Comparison of ENCODE assay signal across 9 cellular contexts in genomic region chr12:122099856-122100255, GRCh38. TPM values are rescaled to one million over a fixed set of nuclear protein-coding genes. Genes with fewer than 3 reads are reported as not detected.
DNase-seq lines count a peak whose midpoint lies in the region; ATAC-seq, FAIRE-seq and TF ChIP-seq lines count a peak whose summit lies in the region.
"Had no signal": no experiment of that assay in that cellular context is flagged by ENCODE, and none has a peak within 500 bp of the region (broad histone marks: within the 10 kb centered on the region; RNA-seq: fewer than 3 reads in every experiment).

No MANE protein-coding gene starts in this region.

- no peak for TF ChIP-seq CTCF in GM12878 (IDR thresholded peaks at IDR 0.05 in 2 of 3, conservative IDR thresholded peaks at IDR 0.05 in 1 of 3; ENCODE audit: control insufficient read depth in 2 of 3, extremely low read depth in 1 of 3, insufficient read depth in 1 of 3, low read depth in 3 of 3, low read length in 3 of 3)
- no peak for TF ChIP-seq CTCF in gastrocnemius medialis (IDR thresholded peaks at IDR 0.05 in 4 of 5, conservative IDR thresholded peaks at IDR 0.05 in 1 of 5)

- POLR2A ChIA-PET in CD8-positive, alpha-beta memory T cell (lab: Charles Lee) = no interaction called here
- POLR2A ChIA-PET in GM12878 (lab: Charles Lee) = no interaction called here

- DNase-seq in CD8-positive, alpha-beta memory T cell = peak in 1 of 5 donors; percentile 64
- DNase-seq in KBM-7 = peak; percentile 31
- DNase-seq in GM12878 (ENCODE audit: low read depth, low spot score) = no peak
- peak in 1 of 2 donors; percentile 15 for DNase-seq in gastrocnemius medialis
- DNase-seq in NCI-H82 treated with DMSO at 0.1 percent for 48 hours (lab: John Stamatoyannopoulos, UW; ENCODE audit: unreplicated experiment) = no peak
- DNase-seq in ACHN = no peak
- no peak for DNase-seq in sciatic nerve (ENCODE audit: low spot score)
- DNase-seq: GDM1 had no signal

- CTCF ChIA-PET in CD8-positive, alpha-beta memory T cell (lab: Charles Lee) = interaction anchor here (0.8 to 2.2 kb wide), 4 partner anchors 9 to 45 kb away, joined by 3 to 14 read pairs (median 4); no protein-coding TSS in a partner anchor
- CTCF ChIA-PET in GM12878 (lab: Yijun Ruan, JAX) = interaction anchor here (0.7 to 1.5 kb wide), 3 partner anchors 19 to 48 kb away, joined by 3 to 5 read pairs (median 4); no protein-coding TSS in a partner anchor

- peak overlapping the region; percentile 70 to 98 (median 89) for H3K27ac Mint-ChIP-seq in CD8-positive, alpha-beta memory T cell

- intact Hi-C loops in GM12878 (cut with micrococcal nuclease; ENCODE audit: unreplicated experiment) = no loop called here
- intact Hi-C loops in gastrocnemius medialis (cut with DNase I; ENCODE audit: low total_unique reads) = loop anchor here (2.0 kb wide), 1 partner anchor 21 kb away; the partner anchor contains the start of gene MLXIP
- intact Hi-C loops in sciatic nerve (cut with DNase I) = no loop called here

- no peaks in the 10 kb centered on the region; the same call in 1 of the 2 replicates for H3K79me2 ChIP-seq in GM12878 (ENCODE audit: control insufficient read depth, insufficient read depth, low read length)

- H3K4me3 ChIP-seq in CD8-positive, alpha-beta memory T cell (ENCODE audit: low read length) = peak overlapping the region; percentile 45
- H3K4me3 ChIP-seq in GM12878 (no peak overlapping the region), gastrocnemius medialis (no peak overlapping the region)

- H3K36me3 ChIP-seq in CD8-positive, alpha-beta memory T cell (ENCODE audit: insufficient read depth, low read length) = no peaks in the 10 kb centered on the region
- H3K36me3 ChIP-seq in GM12878 (ENCODE audit: control insufficient read depth in 2 of 2, insufficient read depth in 2 of 2, low read length in 1 of 2) (no peaks in the 10 kb centered on the region; a peak in 1 of 4 replicates), gastrocnemius medialis (no peaks in the 10 kb centered on the region)

- H3K9me3 ChIP-seq in CD8-positive, alpha-beta memory T cell (ENCODE audit: low read length) = no peaks in the 10 kb centered on the region
- no peaks in the 10 kb centered on the region for H3K9me3 ChIP-seq in GM12878 (replicated peaks; ENCODE audit: control insufficient read depth, insufficient read depth, low read length)
- no peaks in the 10 kb centered on the region for H3K9me3 ChIP-seq in gastrocnemius medialis

- H3K9ac ChIP-seq in GM12878 (ENCODE audit: control insufficient read depth, insufficient read depth, low read length) = no peak overlapping the region

- no peaks in the 10 kb centered on the region for H3K9me3 Mint-ChIP-seq in CD8-positive, alpha-beta memory T cell

- peak overlapping the region; percentile 48 for H3K27ac ChIP-seq in CD8-positive, alpha-beta memory T cell (ENCODE audit: low read depth, low read length)
- no peak overlapping the region for H3K27ac ChIP-seq in GM12878 (ENCODE audit: control insufficient read depth, insufficient read depth)
- peak overlapping the region; percentile 90 to 97 (median 94) for H3K27ac ChIP-seq in gastrocnemius medialis

- in situ Hi-C loops in KBM-7 (cut with MboI; ENCODE audit: low pct_unique_long_range_greater_than_20kb, low sequenced_read_pairs) = no loop called here
- in situ Hi-C loops in GM12878 (cut with MboI) = no loop called here
- in situ Hi-C loops in gastrocnemius medialis (cut with MboI; ENCODE audit: low sequenced_read_pairs in 4 of 4) = no loop called here
- in situ Hi-C loops in ACHN (cut with HindIII; ENCODE audit: low pct_ligation_motif_present, low pct_unique_long_range_greater_than_20kb, low sequenced_read_pairs) = no loop called here

- ATAC-seq in GM12878 (peak; percentile 28), gastrocnemius medialis (no peak), sciatic nerve (no peak)

- no peaks in the 10 kb centered on the region for H4K20me1 ChIP-seq in GM12878 (ENCODE audit: control insufficient read depth, insufficient read depth)

- no peak for TF ChIP-seq RAD21 in GM12878 (IDR thresholded peaks at IDR 0.05; ENCODE audit: insufficient read depth, low read depth, low read length)

- H3K4me3 Mint-ChIP-seq in CD8-positive, alpha-beta memory T cell = peak overlapping the region; percentile 8 to 80 (median 71)

- BruUV-seq in GM12878 (replicated peaks; lab: Mats Ljungman, UMichigan) = no TSS peak

- no peak for FAIRE-seq in GM12878 (lab: Jason Lieb, UNC)

- H2AFZ ChIP-seq in GM12878 (ENCODE audit: control insufficient read depth, low read depth, low read length) = peak overlapping the region; percentile 21

- peaks cover 55 to 80% (median 76%) of the 10 kb centered on the region in 3 donors for H3K4me1 Mint-ChIP-seq in CD8-positive, alpha-beta memory T cell

- H3K27me3 Mint-ChIP-seq in CD8-positive, alpha-beta memory T cell = no peaks in the 10 kb centered on the region
- H3K27me3 Mint-ChIP-seq: brain had no signal

- SMC1A ChIA-PET in GM12878 (lab: Charles Lee; ENCODE audit: uncharacterized antibody, unreplicated experiment) = interaction anchor here (0.9 to 1.2 kb wide), 2 partner anchors 18 to 116 kb away, joined by 3 to 5 read pairs; no protein-coding TSS in a partner anchor

- peaks cover 0 to 7% (median 1%) of the 10 kb centered on the region in 3 donors for H3K36me3 Mint-ChIP-seq in CD8-positive, alpha-beta memory T cell

- WGBS in GM12878 (ENCODE audit: insufficient coverage, insufficient replicate concordance, low lambda C conversion rate, missing lambda C conversion rate) = 29% methylated on average over 3 of the region's 3 CpGs

- RAD21 ChIA-PET in GM12878 (lab: Charles Lee; ENCODE audit: unreplicated experiment) = interaction anchor here (1.2 kb wide), 1 partner anchor 18 kb away, joined by 3 read pairs; no protein-coding TSS in a partner anchor

- H3K4me1 ChIP-seq in CD8-positive, alpha-beta memory T cell (ENCODE audit: insufficient read depth, low read length) = peaks cover 60% of the 10 kb centered on the region
- H3K4me1 ChIP-seq in GM12878 (ENCODE audit: control insufficient read depth, insufficient read depth, low read length) (peaks cover 8% of the 10 kb centered on the region), gastrocnemius medialis (peaks cover 85 to 95% of the 10 kb centered on the region in 2 donors)

- no peak overlapping the region for H3K4me2 ChIP-seq in GM12878 (ENCODE audit: control insufficient read depth, insufficient read depth)

- TF ChIP-seq POLR2A in GM12878 (IDR thresholded peaks at IDR 0.05; ENCODE audit: low read depth, low read length) (no peak), gastrocnemius medialis (IDR thresholded peaks at IDR 0.05) (peak in 1 of 2 donors; percentile 6)

- H3K27me3 ChIP-seq in CD8-positive, alpha-beta memory T cell (ENCODE audit: insufficient read depth, low read length, poor library complexity, severe bottlenecking) = no peaks in the 10 kb centered on the region
- H3K27me3 ChIP-seq in GM12878 (replicated peaks in 1 of 2; ENCODE audit: control insufficient read depth in 2 of 2, insufficient read depth in 2 of 2, low read length in 1 of 2) = no peaks in the 10 kb centered on the region
- H3K27me3 ChIP-seq in gastrocnemius medialis = no peaks in the 10 kb centered on the region

- TF ChIP-seq EP300 in GM12878 (IDR thresholded peaks at IDR 0.05; ENCODE audit: borderline replicate concordance in 1 of 2, control insufficient read depth in 1 of 2, low read depth in 2 of 2, low read length in 2 of 2) = no peak

TF ChIP-seq in GM12878, 131 proteins besides CTCF, POLR2A, EP300 and RAD21 (continues in another document):
- TF ChIP-seq TCF7 (IDR thresholded peaks at IDR 0.05; ENCODE audit: borderline replicate concordance) (no peak), JUNB (IDR thresholded peaks at IDR 0.05) (no peak), PBX3 (IDR thresholded peaks at IDR 0.05; ENCODE audit: insufficient replicate concordance, low read depth, low read length) (no peak), SMAD1 (IDR thresholded peaks at IDR 0.05; ENCODE audit: low read depth, partially characterized antibody) (no peak), SP1 (IDR thresholded peaks at IDR 0.05; ENCODE audit: low read depth, low read length) (no peak), ZNF274 (IDR thresholded peaks at IDR 0.05; ENCODE audit: insufficient read depth, insufficient read length) (no peak), MXI1 (IDR thresholded peaks at IDR 0.05; ENCODE audit: low read depth, low read length) (no peak), RBBP5 (conservative IDR thresholded peaks at IDR 0.05) (no peak), YBX1 (IDR thresholded peaks at IDR 0.05) (no peak), MTA3 (IDR thresholded peaks at IDR 0.05; ENCODE audit: borderline replicate concordance, low read length) (no peak), ASH2L (IDR thresholded peaks at IDR 0.05; ENCODE audit: borderline replicate concordance, low read depth) (no peak)

RNA-seq across cellular contexts. Expression of gene MLXIP, which starts 21.3 kb away (rescaled TPM):
- 10 to 100 TPM; 32.1 to 33.9 TPM for total RNA-seq in CD8-positive, alpha-beta memory T cell
- 18.3 TPM for polyA plus RNA-seq in CD8-positive, alpha-beta memory T cell
- 28.2 and 30.8 TPM in 2 replicates for total RNA-seq in GM12878 (2013; cell fraction: nucleolus; rRNA removed)
- total RNA-seq in GM12878 (2014; rRNA removed) (5.4 and 7.9 TPM in 2 replicates), GM12878 (2014; rRNA removed; fragmentation: Illumina TruSeq; extraction: Trizol) (8.9 and 9.7 TPM in 2 replicates), GM12878 (2021) (23.7 and 24.9 TPM in 2 replicates), gastrocnemius medialis (10 to 100 TPM; 36.6 to 89.4 (median 79.7) TPM), sciatic nerve (44.2 TPM)
- polyA plus RNA-seq in GM12878 (2011; ENCODE audit: low read depth) = 3.2 TPM
- polyA plus RNA-seq in GM12878 (2011; rRNA removed) (1.0 and 1.9 TPM in 2 replicates), GM12878 (2014; fragmentation: Illumina TruSeq; extraction: Trizol) (7.5 and 12.1 TPM in 2 replicates), GM12878 (2014; fragmentation: Nextera tagmentation; extraction: Ambion mirVana) (1 to 10 TPM; 1.1 to 1.2 TPM), GM12878 (2014; rRNA removed) (12.5 and 15.1 TPM in 2 replicates), GM12878 (2016; fragmentation: Nextera tagmentation; extraction: Ambion mirVana) (1 to 10 TPM; 4.7 to 6.2 TPM)
- 1.7 and 2.1 TPM in 2 replicates for polyA plus RNA-seq in GM12878 (2011; cell fraction: cytosol; rRNA removed)
- polyA plus RNA-seq in GM12878 (2011; cell fraction: nucleus; rRNA removed) = 9.5 and 15.5 TPM in 2 replicates
- polyA plus RNA-seq in GM12878 (2012) = 6.3 and 7.2 TPM in 2 replicates
- polyA minus RNA-seq in GM12878 (2011; rRNA and poly(A)+ RNA removed) = 3.4 and 4.9 TPM in 2 replicates
- 4.1 and 5.2 TPM in 2 replicates for polyA minus RNA-seq in GM12878 (2011; cell fraction: cytosol; rRNA and poly(A)+ RNA removed)
- 7.6 and 8.1 TPM in 2 replicates for polyA minus RNA-seq in GM12878 (2011; cell fraction: nucleus; rRNA and poly(A)+ RNA removed)
